2 cellular contexts compared by ENCODE assay signal in genomic region chr17:28926366-28926765, GRCh38.
TF ChIP-seq lines count a peak whose summit lies in the region.

No MANE protein-coding gene starts in this region.

TF ChIP-seq in liver, 16 proteins besides CTCF, POLR2A, EP300 and RAD21:
- TF ChIP-seq, protein P1, sequence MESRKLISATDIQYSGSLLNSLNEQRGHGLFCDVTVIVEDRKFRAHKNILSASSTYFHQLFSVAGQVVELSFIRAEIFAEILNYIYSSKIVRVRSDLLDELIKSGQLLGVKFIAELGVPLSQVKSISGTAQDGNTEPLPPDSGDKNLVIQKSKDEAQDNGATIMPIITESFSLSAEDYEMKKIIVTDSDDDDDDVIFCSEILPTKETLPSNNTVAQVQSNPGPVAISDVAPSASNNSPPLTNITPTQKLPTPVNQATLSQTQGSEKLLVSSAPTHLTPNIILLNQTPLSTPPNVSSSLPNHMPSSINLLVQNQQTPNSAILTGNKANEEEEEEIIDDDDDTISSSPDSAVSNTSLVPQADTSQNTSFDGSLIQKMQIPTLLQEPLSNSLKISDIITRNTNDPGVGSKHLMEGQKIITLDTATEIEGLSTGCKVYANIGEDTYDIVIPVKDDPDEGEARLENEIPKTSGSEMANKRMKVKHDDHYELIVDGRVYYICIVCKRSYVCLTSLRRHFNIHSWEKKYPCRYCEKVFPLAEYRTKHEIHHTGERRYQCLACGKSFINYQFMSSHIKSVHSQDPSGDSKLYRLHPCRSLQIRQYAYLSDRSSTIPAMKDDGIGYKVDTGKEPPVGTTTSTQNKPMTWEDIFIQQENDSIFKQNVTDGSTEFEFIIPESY (IDR thresholded peaks at IDR 0.05): no peak
- TF ChIP-seq FOXA2 (IDR thresholded peaks at IDR 0.05): no peak
- TF ChIP-seq ATF3 (IDR thresholded peaks at IDR 0.05): no peak
- TF ChIP-seq MAX (IDR thresholded peaks at IDR 0.05): no peak
- TF ChIP-seq HNF4A (conservative IDR thresholded peaks at IDR 0.05): no peak
- no peak for TF ChIP-seq GABPA (IDR thresholded peaks at IDR 0.05 in 1 of 2, conservative IDR thresholded peaks at IDR 0.05 in 1 of 2)
- no peak for TF ChIP-seq REST (IDR thresholded peaks at IDR 0.05)
- no peak for TF ChIP-seq EGR1 (IDR thresholded peaks at IDR 0.05; ENCODE audit: low read depth in 2 of 2)
- TF ChIP-seq NR2F2 (IDR thresholded peaks at IDR 0.05): no peak

TF ChIP-seq in HepG2, 621 proteins besides CTCF, POLR2A, EP300 and RAD21:
- no peak for TF ChIP-seq HDAC2 (CRISPR knock-in tag; IDR thresholded peaks at IDR 0.05)
- no peak for TF ChIP-seq TAF1 (CRISPR knock-in tag; IDR thresholded peaks at IDR 0.05)
TF ChIP-seq in HepG2: peak in this region for 0.
